ENCODE assay signal across 28 cellular contexts in genomic region chr3:113269661-113270060, GRCh38. TPM values are rescaled to one million over a fixed set of nuclear protein-coding genes. Genes with fewer than 3 reads are reported as not detected.
A peak's percentile ranks its signal among the peaks of the same experiment; 100 is the strongest.
DNase-seq lines count a peak whose midpoint lies in the region; ATAC-seq and TF ChIP-seq lines count a peak whose summit lies in the region.
"Had no signal": no experiment of that assay in that cellular context is flagged by ENCODE, and none has a peak within 500 bp of the region (broad histone marks: within the 10 kb centered on the region; RNA-seq: fewer than 3 reads in every experiment).

No MANE protein-coding gene starts in this region.

- no peak overlapping the region for H2BK120ac ChIP-seq in mesenchymal stem cell (ENCODE audit: low read depth, low read length)

- H4K91ac ChIP-seq in mesenchymal stem cell (ENCODE audit: low read length): no peak overlapping the region

- 92 to 100% methylated on average over 1 to 3 of the region's 3 CpGs for WGBS in body of pancreas, 2 donors
- WGBS in mesenchymal stem cell: 86% methylated on average over 3 of the region's 3 CpGs

- H2BK5ac ChIP-seq in mesenchymal stem cell (ENCODE audit: low read depth, low read length, poor library complexity, severe bottlenecking): no peak overlapping the region

- intact Hi-C loops in body of pancreas (cut with DNase I): no loop called here

- H3K27me3 ChIP-seq in body of pancreas: no peaks in the 10 kb centered on the region
- H3K27me3 ChIP-seq in mesenchymal stem cell (ENCODE audit: control insufficient read depth in 1 of 2, insufficient read depth in 1 of 2, low read length in 2 of 2): no peaks in the 10 kb centered on the region
- H3K27me3 ChIP-seq: foreskin keratinocyte, Peyer's patch, upper lobe of left lung had no signal

- H2AFZ ChIP-seq in mesenchymal stem cell (ENCODE audit: low read depth, low read length): peak overlapping the region; percentile 15
- H2AFZ ChIP-seq: GM23248 had no signal

- H2BK15ac ChIP-seq in mesenchymal stem cell (ENCODE audit: low read depth, poor library complexity, severe bottlenecking): peak overlapping the region; percentile 44

- no peak for TF ChIP-seq CTCF in body of pancreas (IDR thresholded peaks at IDR 0.05)

- H3K18ac ChIP-seq in mesenchymal stem cell (ENCODE audit: low read depth in 1 of 2, low read length in 2 of 2): no peak overlapping the region

- H3K4me3 ChIP-seq in body of pancreas (no peak overlapping the region), mesenchymal stem cell (ENCODE audit: insufficient read depth in 1 of 2, low read depth in 1 of 2, low read length in 2 of 2) (no peak overlapping the region)
- H3K4me3 ChIP-seq: GM23248, heart right ventricle, Peyer's patch, upper lobe of left lung had no signal

- ATAC-seq in body of pancreas (no peak), GM18502 (IDR thresholded peaks at IDR 0.05; ENCODE audit: poor library complexity, unreplicated experiment) (no peak), HG02678 (IDR thresholded peaks at IDR 0.05; ENCODE audit: unreplicated experiment) (no peak)
- ATAC-seq: esophagus mucosa; heart right ventricle; naive thymus-derived CD8-positive, alpha-beta T cell; stimulated activated memory B cell treated with anti-CD40 and anti-IgM and Interleukin-4, amounts not matched to agents 10 μg/mL and 1 μg/mL and 100 μg/mL, for 72 hours had no signal

- no peak for TF ChIP-seq POLR2A in body of pancreas (IDR thresholded peaks at IDR 0.05)

- no peaks in the 10 kb centered on the region for H3K9me3 ChIP-seq in body of pancreas
- no peaks in the 10 kb centered on the region for H3K9me3 ChIP-seq in mesenchymal stem cell (ENCODE audit: control insufficient read depth, low read length)
- H3K9me3 ChIP-seq: Caco-2, heart right ventricle, Peyer's patch, upper lobe of left lung had no signal

- H3K36me3 ChIP-seq in body of pancreas (replicated peaks in 1 of 2; ENCODE audit: insufficient read depth in 1 of 2, low read depth in 2 of 2) (no peaks in the 10 kb centered on the region), mesenchymal stem cell (ENCODE audit: control insufficient read depth in 1 of 2, insufficient read depth in 2 of 2, low read depth in 1 of 2, low read length in 2 of 2) (peaks cover 58 to 90% of the 10 kb centered on the region in 2 experiments)
- H3K36me3 ChIP-seq: upper lobe of left lung had no signal

- H3K4me1 ChIP-seq in body of pancreas (peaks cover 47% of the 10 kb centered on the region), mesenchymal stem cell (ENCODE audit: control insufficient read depth, insufficient read depth, low read depth, low read length) (peaks cover 7% of the 10 kb centered on the region)
- H3K4me1 ChIP-seq: Caco-2, foreskin keratinocyte, heart right ventricle, Peyer's patch, upper lobe of left lung had no signal

- no peak overlapping the region for H3K14ac ChIP-seq in mesenchymal stem cell (ENCODE audit: low read length in 2 of 2)

- H3K27ac ChIP-seq in body of pancreas: peak overlapping the region in 3 of 4 donors; percentile 1 to 52 (median 14)
- no peak overlapping the region for H3K27ac ChIP-seq in mesenchymal stem cell (ENCODE audit: low read length, poor library complexity, severe bottlenecking)
- H3K27ac ChIP-seq: C4-2B, foreskin keratinocyte, GM23248, upper lobe of left lung had no signal

- H3K4me2 ChIP-seq in mesenchymal stem cell (ENCODE audit: low read length, poor library complexity, severe bottlenecking): no peak overlapping the region

- H3K79me1 ChIP-seq in mesenchymal stem cell (replicated peaks; ENCODE audit: low read length, poor library complexity, severe bottlenecking): no peaks in the 10 kb centered on the region

- H3K23ac ChIP-seq in mesenchymal stem cell (ENCODE audit: low read length in 2 of 2): no peak overlapping the region

- no peak overlapping the region for H2BK12ac ChIP-seq in mesenchymal stem cell (ENCODE audit: low read length in 2 of 2)

- no peak overlapping the region for H3K4ac ChIP-seq in mesenchymal stem cell (ENCODE audit: low read depth in 1 of 2, low read length in 2 of 2)

- DNase-seq in activated CD8-positive, alpha-beta memory T cell treated with anti-CD3 and anti-CD28 coated beads for 24 hours: peak; percentile 33
- no peak for DNase-seq in activated CD8-positive, alpha-beta memory T cell treated with anti-CD3 and anti-CD28 coated beads, Interleukin-2, amount 50 U/mL, for 48 hours
- DNase-seq in body of pancreas (peak in 3 of 4 donors; percentile 27 to 53 (median 36)), mesenchymal stem cell (no peak), NCI-H2227 treated with DMSO at 0.1 percent for 48 hours (lab: John Stamatoyannopoulos, UW) (no peak), GM19240 (ENCODE audit: insufficient read length, low spot score) (no peak)
- DNase-seq: activated CD4-positive, alpha-beta T cell treated with anti-CD3 and anti-CD28 coated beads, Interleukin-2, amount 10 ng/mL, durations not matched to agents 24 days and 14 days; activated effector memory CD4-positive, alpha-beta T cell treated with Interleukin-2 at 50 U/mL for 16 hours; activated T-cell treated with anti-CD3 and anti-CD28 coated beads, Interleukin-2, amount 50 U/mL, for 1 hour; Caco-2; DND-41; foreskin keratinocyte; GM23248; heart right ventricle; kidney; naive thymus-derived CD8-positive, alpha-beta T cell; NCI-H1436; NCI-H2107; NCI-H510A treated with DMSO at 0.1 percent for 48 hours; Peyer's patch; SHP77; upper lobe of left lung had no signal

- no peak overlapping the region for H2AK5ac ChIP-seq in mesenchymal stem cell (ENCODE audit: low read length, severe bottlenecking)

- H4K8ac ChIP-seq in mesenchymal stem cell (ENCODE audit: low read length): peak overlapping the region; percentile 20

- peak overlapping the region; percentile 35 for H3K9ac ChIP-seq in mesenchymal stem cell (ENCODE audit: low read length)
- H3K9ac ChIP-seq: GM23248 had no signal

RNA-seq across cellular contexts. Expression of gene BOC, which starts 58.3 kb away (rescaled TPM):
- 10 to 100 TPM; 22.7 to 29.6 TPM for total RNA-seq in body of pancreas
- polyA plus RNA-seq in mesenchymal stem cell (2013, experiment 1 of 2): 40.7 TPM
- 41.6 TPM for polyA plus RNA-seq in mesenchymal stem cell (2013, experiment 2 of 2)
- total RNA-seq: mononuclear cell; naive thymus-derived CD8-positive, alpha-beta T cell had no signal
- polyA plus RNA-seq: naive thymus-derived CD8-positive, alpha-beta T cell had no signal

Comparison
In these comparisons a context has a peak if more than half of its experiments do, and no peak if none do; other contexts are left out.
1. DNase-seq: peak in activated CD8-positive, alpha-beta memory T cell treated with anti-CD3 and anti-CD28 coated beads for 24 hours (single experiment) and body of pancreas (3 of 4); none in activated CD8-positive, alpha-beta memory T cell treated with anti-CD3 and anti-CD28 coated beads, Interleukin-2, amount 50 U/mL, for 48 hours (single experiment), mesenchymal stem cell (single experiment), NCI-H2227 treated with DMSO at 0.1 percent for 48 hours (single experiment) and GM19240 (single experiment).